8 cellular contexts compared by ENCODE assay signal in the genomic region with DNA sequence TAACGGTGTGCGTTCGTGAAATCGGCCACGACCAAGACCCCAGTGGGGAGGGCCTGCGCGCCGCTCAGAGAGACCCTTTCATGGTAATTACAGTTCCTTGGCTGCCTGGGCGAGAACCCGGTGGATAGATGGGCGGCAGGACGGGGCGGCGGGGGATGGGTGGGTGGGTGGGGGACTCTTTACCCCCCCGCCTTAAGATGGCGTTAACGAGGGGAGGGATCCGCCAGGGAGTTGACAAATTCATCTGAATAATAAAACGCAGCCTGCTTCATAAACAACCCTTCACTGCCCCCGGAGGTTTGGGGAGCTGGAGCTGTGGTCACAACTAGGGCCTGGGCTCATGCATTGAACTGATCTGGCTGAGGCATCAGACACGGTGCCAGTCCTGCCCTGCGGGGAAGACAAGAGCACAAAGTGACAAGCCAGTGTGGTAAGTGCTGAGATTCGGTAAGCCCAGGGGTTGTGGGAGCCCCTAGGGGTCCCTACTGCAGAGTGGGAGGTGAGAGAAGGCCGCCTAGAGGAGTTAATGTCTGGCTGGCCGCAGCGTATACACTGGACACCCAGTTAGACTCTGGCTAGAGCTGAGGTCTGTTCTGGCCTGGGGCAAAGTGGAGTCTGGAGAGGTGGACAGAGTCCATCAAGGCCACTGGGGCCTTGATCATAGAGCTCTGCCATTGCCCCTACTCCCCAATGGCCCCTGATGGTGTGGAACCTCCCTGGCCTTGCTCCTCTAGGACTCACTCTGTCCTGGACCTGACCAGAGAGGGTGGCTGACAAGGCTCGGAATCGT. TPM values are rescaled to one million over a fixed set of nuclear protein-coding genes. Genes with fewer than 3 reads are reported as not detected.
DNase-seq lines count a peak whose midpoint lies in the region; ATAC-seq, FAIRE-seq and TF ChIP-seq lines count a peak whose summit lies in the region.

No MANE protein-coding gene starts in this region.

- H2BK12ac ChIP-seq in H1 (ENCODE audit: low read depth, low read length), result peak overlapping the region; percentile 6; the same call in 1 of the 2 replicates

- H4K5ac ChIP-seq in H1 (ENCODE audit: insufficient read length, low read depth, low read length), result no peak overlapping the region

- POLR2A ChIA-PET in PC-3 (lab: Charles Lee; ENCODE audit: unreplicated experiment), result no interaction called here
- POLR2A ChIA-PET in H1 (lab: Charles Lee; ENCODE audit: partially characterized antibody), result interaction anchor here (0.8 to 2.4 kb wide), 10 partner anchors 9 to 514 kb away, joined by 3 to 9 read pairs (median 4); partner anchors contain the start of gene ARMC8

- no peak overlapping the region for H2BK20ac ChIP-seq in H1 (ENCODE audit: low read length)

- H3K36me3 ChIP-seq in PC-3 (ENCODE audit: low read depth, low read length) (no peaks in the 10 kb centered on the region), H1 (ENCODE audit: control insufficient read depth in 2 of 4, insufficient read depth in 4 of 4, low read length in 3 of 4) (no peaks in the 10 kb centered on the region)

- DNase-seq in GM20000 (ENCODE audit: low spot score), result peak; percentile 29
- DNase-seq in PC-3, result no peak
- peak in 1 of 2 experiments; percentile 61 for DNase-seq in H1 (ENCODE audit: low read depth in 1 of 2, low spot score in 2 of 2)
- peak; percentile 65 for DNase-seq in myocyte (ENCODE audit: low read depth)
- no peak for DNase-seq in activated gamma-delta T cell (lab: John Stamatoyannopoulos, UW)
- DNase-seq in NCI-H510A (lab: John Stamatoyannopoulos, UW), result no peak

- H3K9ac ChIP-seq in PC-3 (ENCODE audit: low read length), result peak overlapping the region; percentile 47; the same call in 1 of the 2 replicates
- H3K9ac ChIP-seq in H1 (replicated peaks in 1 of 4; ENCODE audit: extremely low read depth in 1 of 4, low read depth in 3 of 4, low read length in 3 of 4), result peak overlapping the region; percentile 35 to 71 (median 62); a peak in 5 of 7 replicates

- no peak overlapping the region for H3K14ac ChIP-seq in H1 (ENCODE audit: insufficient read length)

- H3K79me2 ChIP-seq in PC-3 (ENCODE audit: low read length) (no peaks in the 10 kb centered on the region), H1 (ENCODE audit: control insufficient read depth in 1 of 2, insufficient read depth in 2 of 2, low read length in 2 of 2) (no peaks in the 10 kb centered on the region)

- H2BK5ac ChIP-seq in H1 (ENCODE audit: low read depth, low read length), result no peak overlapping the region

- no peak for TF ChIP-seq RAD21 in H1 (IDR thresholded peaks at IDR 0.05 in 1 of 2, conservative IDR thresholded peaks at IDR 0.05 in 1 of 2; ENCODE audit: low read depth in 2 of 2, low read length in 2 of 2)

- no peak overlapping the region for H3K4ac ChIP-seq in H1 (replicated peaks; ENCODE audit: insufficient read length, low read depth, low read length)

- H3K27ac ChIP-seq in PC-3 (ENCODE audit: low read length) (no peak overlapping the region), H1 (ENCODE audit: low read depth, low read length) (no peak overlapping the region; the same call in 1 of the 2 replicates)

- intact Hi-C loops in PC-3 (cut with micrococcal nuclease), result loop anchor here (1.0 to 5.0 kb wide), 3 partner anchors 20 to 177 kb away; partner anchors contain the start of genes DBR1 and NME9

- BruUV-seq in PC-3 (replicated peaks; lab: Mats Ljungman, UMichigan), result TSS peak; percentile 34

- H4K20me1 ChIP-seq in PC-3 (ENCODE audit: low read length) (no peaks in the 10 kb centered on the region), H1 (replicated peaks in 1 of 2; ENCODE audit: control insufficient read depth in 1 of 2, insufficient read depth in 2 of 2, low read length in 2 of 2) (no peaks in the 10 kb centered on the region)

- no peaks in the 10 kb centered on the region for H3K9me2 ChIP-seq in PC-3 (replicated peaks; ENCODE audit: low read length)

- no peak for TF ChIP-seq CTCF in GM20000 (IDR thresholded peaks at IDR 0.05; ENCODE audit: extremely low read depth, missing control alignments)
- TF ChIP-seq CTCF in PC-3 (conservative IDR thresholded peaks at IDR 0.05; ENCODE audit: low read depth, low read length), result no peak
- TF ChIP-seq CTCF in H1 (IDR thresholded peaks at IDR 0.05; ENCODE audit: control extremely low read depth in 1 of 3, insufficient read depth in 1 of 3, low read depth in 1 of 3, low read length in 3 of 3), result no peak

- no peak overlapping the region for H2AK5ac ChIP-seq in H1 (ENCODE audit: low read depth, low read length)

- H2BK15ac ChIP-seq in H1 (ENCODE audit: low read length), result no peak overlapping the region; the same call in 1 of the 2 replicates

- H2BK120ac ChIP-seq in H1 (replicated peaks; ENCODE audit: low read depth, low read length), result no peak overlapping the region

- no peak overlapping the region for H3K56ac ChIP-seq in H1 (replicated peaks; ENCODE audit: insufficient read length, low read depth, low read length)

- H3K27me3 ChIP-seq in PC-3 (ENCODE audit: low read length) (no peaks in the 10 kb centered on the region), H1 (replicated peaks in 1 of 4; ENCODE audit: control insufficient read depth in 3 of 4, extremely low read depth in 1 of 4, insufficient read depth in 3 of 4, low read length in 3 of 4) (peaks cover 0 to 13% (median 4%) of the 10 kb centered on the region in 4 experiments; a peak in 3 of 7 replicates)

- H3K9me3 ChIP-seq in PC-3 (ENCODE audit: low read length), result no peaks in the 10 kb centered on the region
- no peaks in the 10 kb centered on the region for H3K9me3 ChIP-seq in H1 (ENCODE audit: insufficient read depth in 2 of 2, low read depth in 1 of 2, low read length in 1 of 2)

- H4K91ac ChIP-seq in H1 (replicated peaks; ENCODE audit: insufficient read length, low read length), result peak overlapping the region; percentile 69

- 28% methylated on average over 19 of the region's 28 CpGs; no CpG with 5 or more reads in 1 of the 2 experiments for WGBS in H1 (ENCODE audit: extremely low coverage in 1 of 2, insufficient coverage in 1 of 2, insufficient read length in 1 of 2, insufficient replicate concordance in 2 of 2, low coverage in 1 of 2, low lambda C conversion rate in 2 of 2, missing lambda C conversion rate in 1 of 2), 2 experiments

- FAIRE-seq in H1 (lab: Jason Lieb, UNC), result no peak

- H4K8ac ChIP-seq in H1 (ENCODE audit: extremely low read depth, insufficient read depth, low read length), result peak overlapping the region; percentile 94

- H3K4me2 ChIP-seq in PC-3 (ENCODE audit: low read length), result peak overlapping the region; percentile 86
- peak overlapping the region; percentile 74 to 78 for H3K4me2 ChIP-seq in H1 (ENCODE audit: insufficient read depth in 1 of 2, low read depth in 2 of 2, low read length in 2 of 2)

- H3K79me1 ChIP-seq in H1 (ENCODE audit: low read depth, low read length), result no peaks in the 10 kb centered on the region; the same call in 1 of the 2 replicates

- H3F3A ChIP-seq in PC-3 (ENCODE audit: low read length, unreplicated experiment), result no peaks in the 10 kb centered on the region

- no peak for TF ChIP-seq POLR2A in H1 (IDR thresholded peaks at IDR 0.05; ENCODE audit: control extremely low read depth in 1 of 2, low read depth in 2 of 2, low read length in 2 of 2)

- CTCF ChIA-PET in PC-3 (lab: Charles Lee), result no interaction called here
- CTCF ChIA-PET in H1 (lab: Charles Lee; ENCODE audit: partially characterized antibody), result interaction anchor here (1.0 to 8.5 kb wide), 17 partner anchors 9 to 566 kb away, joined by 3 to 66 read pairs (median 4); partner anchors contain the start of gene DBR1

- peaks cover 2% of the 10 kb centered on the region; the same call in 1 of the 2 replicates for H3K23me2 ChIP-seq in H1 (ENCODE audit: low read depth, low read length)

- ATAC-seq in PC-3 (peak; percentile 14; the same call in 1 of the 2 replicates), GM19452 (IDR thresholded peaks at IDR 0.05; ENCODE audit: unreplicated experiment) (no peak), HG03432 (IDR thresholded peaks at IDR 0.05; ENCODE audit: unreplicated experiment) (no peak)

- H3K4me1 ChIP-seq in PC-3 (ENCODE audit: insufficient read depth, low read length) (no peaks in the 10 kb centered on the region), H1 (replicated peaks in 1 of 4; ENCODE audit: control insufficient read depth in 3 of 4, insufficient read depth in 4 of 4, low read length in 3 of 4) (peaks cover 0 to 10% (median 4%) of the 10 kb centered on the region in 4 experiments; a peak in 3 of 7 replicates)

- peak overlapping the region; percentile 96; the same call in 1 of the 2 replicates for H2AFZ ChIP-seq in PC-3 (ENCODE audit: low read length)
- H2AFZ ChIP-seq in H1 (ENCODE audit: low read length), result peak overlapping the region; percentile 22; the same call in 1 of the 2 replicates

- H3K4me3 ChIP-seq in PC-3 (ENCODE audit: low read length) (peak overlapping the region; percentile 84), H1 (ENCODE audit: extremely low read depth in 1 of 4, insufficient read depth in 2 of 4, low read depth in 3 of 4, low read length in 4 of 4) (peak overlapping the region; percentile 54 to 87 (median 61))

- no peak for TF ChIP-seq EP300 in H1 (IDR thresholded peaks at IDR 0.05; ENCODE audit: borderline replicate concordance in 1 of 2, low read depth in 2 of 2, low read length in 2 of 2)

- H3K23ac ChIP-seq in H1 (ENCODE audit: insufficient read length), result no peak overlapping the region

- peak overlapping the region; percentile 40 for H3K18ac ChIP-seq in H1 (ENCODE audit: extremely low read depth, low read length)

RNA-seq across cellular contexts. Expression of gene MRAS, which starts 0.8 kb away (rescaled TPM):
- total RNA-seq in PC-3 (2014; rRNA removed) (2.8 and 5.3 TPM in 2 replicates), myocyte (429 and 482 TPM in 2 replicates)
- total RNA-seq in H1 (2021; fragmentation: NEBNext Ultra II Directional; extraction: Animal tissue kit (Norgen Biotek cat#: 25700)), result 15.6 and 16.2 TPM in 2 replicates
- 10.6 and 15.1 TPM in 2 replicates for polyA plus RNA-seq in H1 (2011; rRNA removed)
- 10.6 TPM for polyA plus RNA-seq in H1 (2011; cell fraction: cytosol; rRNA removed)
- 12.2 TPM for polyA plus RNA-seq in H1 (2011; cell fraction: nucleus; rRNA removed)
- 10.5 to 14.7 TPM (median 12.3 TPM) in 4 replicates for polyA plus RNA-seq in H1 (2012, experiment 1 of 2)
- polyA plus RNA-seq in H1 (2012, experiment 2 of 2), result 4.4 TPM
- polyA plus RNA-seq in H1 (2013, experiment 1 of 2), result 10.0 TPM
- 9.6 TPM for polyA plus RNA-seq in H1 (2013, experiment 2 of 2)
- 14.3 and 17.3 TPM in 2 replicates for polyA minus RNA-seq in H1 (2011; rRNA and poly(A)+ RNA removed)
- polyA minus RNA-seq in H1 (2011; cell fraction: cytosol; rRNA and poly(A)+ RNA removed), result 4.1 TPM
- polyA minus RNA-seq in H1 (2011; cell fraction: nucleus; rRNA and poly(A)+ RNA removed), result 9.0 TPM
- polyA plus RNA-seq in myocyte (2012), result 883 TPM

RNA-seq across cellular contexts. Expression of gene NME9, which starts 19.5 kb away (rescaled TPM):
- 0.40 TPM in 1 of 2 replicates, not detected in the other for total RNA-seq in PC-3 (2014; rRNA removed)
- not detected in 2 replicates for total RNA-seq in H1 (2021; fragmentation: NEBNext Ultra II Directional; extraction: Animal tissue kit (Norgen Biotek cat#: 25700))
- polyA plus RNA-seq in H1 (2011; rRNA removed), result 0.11 TPM in 1 of 2 replicates, not detected in the other
- polyA plus RNA-seq in H1 (2011; cell fraction: cytosol; rRNA removed), result 0.35 TPM
- 0.74 TPM for polyA plus RNA-seq in H1 (2011; cell fraction: nucleus; rRNA removed)
- polyA plus RNA-seq in H1 (2012, experiment 1 of 2), result 0.23 to 0.76 TPM (median 0.30 TPM) in 4 replicates
- not detected for polyA plus RNA-seq in H1 (2012, experiment 2 of 2)
- 0.20 TPM for polyA plus RNA-seq in H1 (2013, experiment 1 of 2)
- polyA plus RNA-seq in H1 (2013, experiment 2 of 2), result 0.11 TPM
- 0.54 and 1.4 TPM in 2 replicates for polyA minus RNA-seq in H1 (2011; rRNA and poly(A)+ RNA removed)
- not detected for polyA minus RNA-seq in H1 (2011; cell fraction: cytosol; rRNA and poly(A)+ RNA removed)
- polyA minus RNA-seq in H1 (2011; cell fraction: nucleus; rRNA and poly(A)+ RNA removed), result 1.2 TPM
- not detected in 2 replicates for total RNA-seq in myocyte
- polyA plus RNA-seq in myocyte (2012), result 0.44 TPM

Comparison
In these comparisons a context has a peak if more than half of its experiments do, and no peak if none do; other contexts are left out.
1. DNase-seq: peak in GM20000 (single experiment) and myocyte (single experiment); none in PC-3 (single experiment), activated gamma-delta T cell (single experiment) and NCI-H510A (single experiment).
2. RNA of gene MRAS, which starts 0.8 kb away (total RNA-seq): 429 to 482 TPM in myocyte; 15.6 to 16.2 TPM in H1 and 2.8 to 5.3 TPM in PC-3; every median in the first group is over 10 times any median in the second.